32 cellular contexts compared by ENCODE assay signal in genomic region chr4:182309877-182310276, GRCh38.
"Had no signal": no experiment of that assay in that cellular context is flagged by ENCODE, and none has a peak within 500 bp of the region (broad histone marks: within the 10 kb centered on the region; RNA-seq: fewer than 3 reads in every experiment).

No MANE protein-coding gene starts in this region.

- H3K4me3 Mint-ChIP-seq: naive thymus-derived CD8-positive, alpha-beta T cell; natural killer cell treated with Interleukin-12 subunit alpha and Interleukin-12 subunit beta and Interleukin-15 and Interleukin-18, amount 100 ng/mL, for 72 hours; nephron progenitor cell; neural crest cell; stimulated activated memory B cell treated with anti-CD40 and anti-IgM and Interleukin-4, amounts not matched to agents 10 μg/mL and 1 μg/mL and 100 μg/mL, for 72 hours; stimulated activated naive CD8-positive, alpha-beta T cell treated with anti-CD3 and anti-CD28 coated beads, Interleukin-15, amount 100 ng/mL, for 72 hours; type B pancreatic cell had no signal

- H3K9me3 ChIP-seq: neutrophil, testis, uterus had no signal

- H3K4me1 ChIP-seq: parathyroid adenoma, psoas muscle, spleen, suprapubic skin, testis, tibial artery, transverse colon, upper lobe of right lung, uterus had no signal

- H3K9me3 Mint-ChIP-seq: type B pancreatic cell had no signal

- H3K9ac ChIP-seq: parathyroid adenoma had no signal

- DNase-seq: naive thymus-derived CD8-positive, alpha-beta T cell; nephron progenitor cell; nucleus accumbens; posterior cingulate gyrus; psoas muscle; right cardiac atrium; spleen; stimulated activated CD4-positive, alpha-beta T cell treated with anti-CD3 and anti-CD28 coated beads, Interleukin-12 subunit alpha, Interleukin-12 subunit beta, amount 100 ng/mL, for 4 hours; stimulated activated CD4-positive, alpha-beta T cell treated with anti-CD3 and anti-CD28 coated beads, Interleukin-1b, Interleukin-23, amount 100 ng/mL, for 48 hours; stimulated activated CD4-positive, alpha-beta T cell treated with anti-CD3 and anti-CD28 coated beads, Interleukin-4, amount 100 ng/mL, for 1 hour; stimulated activated CD4-positive, alpha-beta T cell treated with anti-CD3 and anti-CD28 coated beads, Interleukin-4, amount 100 ng/mL, for 4 hours; stimulated activated CD8-positive, alpha-beta memory T cell treated with anti-CD3 and anti-CD28 coated beads, Interleukin-4, amount 100 ng/mL, for 48 hours; stimulated activated naive CD4-positive, alpha-beta T cell; stimulated activated naive CD8-positive, alpha-beta T cell treated with anti-CD3 and anti-CD28 coated beads, Interleukin-15, amount 100 ng/mL, for 72 hours; stimulated activated naive CD8-positive, alpha-beta T cell treated with anti-CD3 and anti-CD28 coated beads, Interleukin-15, Interleukin-2, amounts not matched to agents 100 U/mL and 50 U/mL, for 24 hours; substantia nigra; testis; tibial artery; transverse colon; upper lobe of right lung; uterus had no signal

- ATAC-seq: naive thymus-derived CD8-positive, alpha-beta T cell; natural killer cell treated with Interleukin-12 subunit alpha and Interleukin-12 subunit beta and Interleukin-15 and Interleukin-18, amount 100 ng/mL, for 72 hours; psoas muscle; right cardiac atrium; sciatic nerve; stimulated activated memory B cell treated with anti-CD40 and anti-IgM and Interleukin-4, amounts not matched to agents 10 μg/mL and 1 μg/mL and 100 μg/mL, for 72 hours; stimulated activated naive CD8-positive, alpha-beta T cell treated with anti-CD3 and anti-CD28 coated beads, Interleukin-15, amount 100 ng/mL, for 72 hours; stimulated activated naive CD8-positive, alpha-beta T cell treated with anti-CD3 and anti-CD28 coated beads, Interleukin-15, Interleukin-2, amounts not matched to agents 100 U/mL and 50 U/mL, for 24 hours; upper lobe of right lung had no signal

- H3K4me3 ChIP-seq: psoas muscle, skin epidermis, smooth muscle cell, spleen, suprapubic skin, testis, tibial artery, transverse colon, upper lobe of right lung, uterus had no signal

- H3K27me3 Mint-ChIP-seq: naive thymus-derived CD8-positive, alpha-beta T cell; natural killer cell treated with Interleukin-12 subunit alpha and Interleukin-12 subunit beta and Interleukin-15 and Interleukin-18, amount 100 ng/mL, for 72 hours; progenitor cell of endocrine pancreas; stimulated activated memory B cell treated with anti-CD40 and anti-IgM and Interleukin-4, amounts not matched to agents 10 μg/mL and 1 μg/mL and 100 μg/mL, for 72 hours; stimulated activated naive CD8-positive, alpha-beta T cell treated with anti-CD3 and anti-CD28 coated beads, Interleukin-15, amount 100 ng/mL, for 72 hours; type B pancreatic cell had no signal

- H3K27ac ChIP-seq: neutrophil, parathyroid adenoma, psoas muscle, skin epidermis, spleen, suprapubic skin, testis, tibial artery, transverse colon, upper lobe of right lung, uterus had no signal

- H3K4me1 Mint-ChIP-seq: nephron progenitor cell; neural crest cell; stimulated activated memory B cell treated with anti-CD40 and anti-IgM and Interleukin-4, amounts not matched to agents 10 μg/mL and 1 μg/mL and 100 μg/mL, for 72 hours; stimulated activated naive CD8-positive, alpha-beta T cell treated with anti-CD3 and anti-CD28 coated beads, Interleukin-15, amount 100 ng/mL, for 72 hours had no signal

- H3K27me3 ChIP-seq: neutrophil, spleen, suprapubic skin, testis, tibial artery, transverse colon, upper lobe of right lung, uterus had no signal

- H3K36me3 Mint-ChIP-seq: stimulated activated memory B cell treated with anti-CD40 and anti-IgM and Interleukin-4, amounts not matched to agents 10 μg/mL and 1 μg/mL and 100 μg/mL, for 72 hours; type B pancreatic cell had no signal

- H3K27ac Mint-ChIP-seq: naive thymus-derived CD8-positive, alpha-beta T cell; natural killer cell treated with Interleukin-12 subunit alpha and Interleukin-12 subunit beta and Interleukin-15 and Interleukin-18, amount 100 ng/mL, for 72 hours; nephron progenitor cell; progenitor cell of endocrine pancreas; stimulated activated memory B cell treated with anti-CD40 and anti-IgM and Interleukin-4, amounts not matched to agents 10 μg/mL and 1 μg/mL and 100 μg/mL, for 72 hours; stimulated activated naive CD8-positive, alpha-beta T cell treated with anti-CD3 and anti-CD28 coated beads, Interleukin-15, amount 100 ng/mL, for 72 hours; type B pancreatic cell had no signal

- H3K36me3 ChIP-seq: neutrophil, spleen, suprapubic skin, tibial artery, transverse colon, upper lobe of right lung, uterus had no signal
